Comparison of ENCODE assay signal across 21 cellular contexts in the genomic region with DNA sequence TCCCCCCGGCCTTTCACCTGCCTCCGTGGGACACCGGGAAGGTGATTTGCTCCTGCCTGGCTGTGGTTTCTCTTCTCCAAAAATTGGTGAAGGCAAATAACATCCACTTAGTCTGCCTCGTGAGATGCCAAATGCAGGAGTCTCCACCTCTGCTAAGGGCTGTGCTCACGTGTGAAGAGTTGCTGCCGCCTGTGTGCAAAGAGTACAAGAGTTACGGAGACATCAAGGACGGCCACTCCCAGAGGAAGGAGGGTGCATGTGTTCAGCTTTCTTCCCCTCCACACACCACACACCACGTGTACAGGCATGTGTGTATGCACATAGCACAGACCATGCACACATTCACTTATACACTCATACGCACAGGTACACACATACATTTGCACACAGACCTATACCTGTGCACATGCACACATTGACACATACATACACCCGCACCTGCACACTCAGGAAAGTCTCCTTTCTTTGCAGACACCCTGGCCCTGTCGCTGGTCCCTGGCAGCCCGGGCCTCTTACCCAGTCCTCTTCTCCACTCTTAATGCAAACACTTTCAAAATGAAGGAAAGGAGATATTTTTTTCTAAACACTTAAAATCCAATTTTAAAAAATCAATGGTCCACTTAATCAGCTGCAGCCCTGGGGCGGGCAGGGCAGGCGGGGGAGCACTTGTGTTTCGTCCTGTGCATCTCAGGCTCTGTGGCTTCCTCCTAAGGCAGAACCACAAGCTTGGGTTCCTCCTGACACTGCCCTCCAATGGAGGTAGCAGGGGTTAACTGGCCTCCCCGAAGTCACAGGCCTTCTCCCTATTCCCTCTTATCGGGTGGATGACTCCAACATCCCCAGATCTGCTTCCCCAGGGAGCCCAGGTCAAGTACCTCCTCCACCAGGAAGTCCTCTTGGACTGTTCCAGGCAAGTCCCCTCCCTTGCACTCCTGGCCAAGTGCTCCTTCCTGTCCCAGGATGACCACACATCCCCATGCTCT.
"Had no signal": no experiment of that assay in that cellular context is flagged by ENCODE, and none has a peak within 500 bp of the region (broad histone marks: within the 10 kb centered on the region; RNA-seq: fewer than 3 reads in every experiment).

No MANE protein-coding gene starts in this region.

- FAIRE-seq: pancreas had no signal

- H3K36me3 Mint-ChIP-seq: activated naive CD4-positive, alpha-beta T cell treated with anti-CD3 and anti-CD28 coated beads, Interleukin-2, amount 50 U/mL, for 72 hours had no signal

- DNase-seq: activated CD4-positive, alpha-beta T cell treated with anti-CD3 and anti-CD28 coated beads, Interleukin-2, amount 10 ng/mL, durations not matched to agents 24 days and 14 days; activated CD4-positive, CD25-positive, alpha-beta regulatory T cell; activated CD8-positive, alpha-beta T cell treated with anti-CD3 and anti-CD28 coated beads, Interleukin-2, amount 10 ng/mL, durations not matched to agents 7 days and 5 days; activated T-cell treated with anti-CD3 and anti-CD28 coated beads for 4 hours; caudate nucleus; colonic mucosa; effector memory CD4-positive, alpha-beta T cell; foreskin melanocyte; left cardiac atrium; lower lobe of right lung; midbrain; pancreas; stimulated activated CD4-positive, alpha-beta T cell treated with anti-CD3 and anti-CD28 coated beads, Interleukin-15, amount 100 ng/mL, for 24 hours; stimulated activated CD4-positive, alpha-beta T cell treated with anti-CD3 and anti-CD28 coated beads, Interleukin-4, amount 100 ng/mL, for 1 hour; stimulated activated naive CD4-positive, alpha-beta T cell had no signal

- H3K9me3 Mint-ChIP-seq: activated CD4-positive, alpha-beta T cell treated with anti-CD3 and anti-CD28 coated beads, Interleukin-2, amount 10 ng/mL, durations not matched to agents 24 days and 14 days; activated naive CD4-positive, alpha-beta T cell treated with anti-CD3 and anti-CD28 coated beads, Interleukin-2, amount 50 U/mL, for 72 hours; activated T-helper 2 cell treated with anti-CD3 and anti-CD28 coated beads, Interferon-gamma antibody, Interleukin-2, Interleukin-4, amounts not matched to agents 10 μg/mL and 5 μg/mL and 100 μg/mL, durations not matched to agents 14 hours and 24 hours and 36 hours; neural crest cell had no signal

- H3K27me3 Mint-ChIP-seq: activated CD4-positive, alpha-beta T cell treated with anti-CD3 and anti-CD28 coated beads, Interleukin-2, amount 10 ng/mL, durations not matched to agents 24 days and 14 days had no signal

- H3K27ac ChIP-seq: colonic mucosa, epithelial cell of prostate, lower lobe of right lung, pancreas, SK-N-MC, transverse colon had no signal

- H3K4me1 Mint-ChIP-seq: activated CD4-positive, alpha-beta T cell treated with anti-CD3 and anti-CD28 coated beads, Interleukin-2, amount 10 ng/mL, durations not matched to agents 24 days and 14 days; neural crest cell had no signal

- H3K27me3 ChIP-seq: colonic mucosa, pancreas, transverse colon had no signal

- H3K36me3 ChIP-seq: colonic mucosa, lower lobe of right lung, pancreas, transverse colon had no signal

- H3K27ac Mint-ChIP-seq: activated CD4-positive, alpha-beta T cell treated with anti-CD3 and anti-CD28 coated beads, Interleukin-2, amount 10 ng/mL, durations not matched to agents 24 days and 14 days; activated CD8-positive, alpha-beta T cell treated with anti-CD3 and anti-CD28 coated beads, Interleukin-2, amount 10 ng/mL, durations not matched to agents 7 days and 5 days; activated naive CD4-positive, alpha-beta T cell treated with anti-CD3 and anti-CD28 coated beads, Interleukin-2, amount 50 U/mL, for 72 hours; activated T-helper 2 cell treated with anti-CD3 and anti-CD28 coated beads, Interferon-gamma antibody, Interleukin-2, Interleukin-4, amounts not matched to agents 10 μg/mL and 5 μg/mL and 100 μg/mL, durations not matched to agents 14 hours and 24 hours and 36 hours had no signal

- H3K4me3 ChIP-seq: colonic mucosa, lower lobe of right lung, pancreas, SK-N-MC, transverse colon had no signal

- H3K9me3 ChIP-seq: colonic mucosa, lower lobe of right lung, pancreas, transverse colon had no signal

- H3K4me3 Mint-ChIP-seq: activated CD4-positive, alpha-beta T cell treated with anti-CD3 and anti-CD28 coated beads, Interleukin-2, amount 10 ng/mL, durations not matched to agents 24 days and 14 days; activated CD8-positive, alpha-beta T cell treated with anti-CD3 and anti-CD28 coated beads, Interleukin-2, amount 10 ng/mL, durations not matched to agents 7 days and 5 days; neural crest cell had no signal

- H3K4me1 ChIP-seq: colonic mucosa, lower lobe of right lung, pancreas, transverse colon had no signal
